Comparison of ENCODE assay signal across 2 cellular contexts in the genomic region with DNA sequence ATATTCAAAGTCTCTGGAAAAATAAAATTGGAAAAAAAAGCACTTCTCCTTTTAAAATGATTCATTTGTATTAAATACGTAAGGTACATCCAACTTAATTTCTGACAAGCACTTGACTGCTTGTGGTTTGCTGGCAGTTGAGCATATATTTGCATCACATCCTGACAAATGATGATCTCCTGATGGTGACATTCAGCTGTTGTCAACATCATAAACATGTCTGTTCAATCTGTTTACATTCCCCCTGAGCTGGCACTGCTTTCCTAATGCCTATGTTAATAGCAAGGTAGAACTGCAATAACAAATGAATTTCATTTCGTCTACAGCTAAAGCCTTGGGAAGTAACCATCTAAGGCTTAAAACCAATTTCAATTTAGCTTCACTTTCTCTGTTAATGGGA.
TF ChIP-seq lines count a peak whose summit lies in the region.

No MANE protein-coding gene starts in this region.

TF ChIP-seq in GM23338, 12 proteins besides CTCF, POLR2A, EP300 and RAD21 (continues in another document):
- TF ChIP-seq STAT1 (IDR thresholded peaks at IDR 0.05; ENCODE audit: unreplicated experiment), result no peak
- no peak for TF ChIP-seq NANOG (IDR thresholded peaks at IDR 0.05; ENCODE audit: borderline replicate concordance)
- no peak for TF ChIP-seq CREB1 (CRISPR knock-in tag; IDR thresholded peaks at IDR 0.05; ENCODE audit: low read depth)
- TF ChIP-seq, protein P1, sequence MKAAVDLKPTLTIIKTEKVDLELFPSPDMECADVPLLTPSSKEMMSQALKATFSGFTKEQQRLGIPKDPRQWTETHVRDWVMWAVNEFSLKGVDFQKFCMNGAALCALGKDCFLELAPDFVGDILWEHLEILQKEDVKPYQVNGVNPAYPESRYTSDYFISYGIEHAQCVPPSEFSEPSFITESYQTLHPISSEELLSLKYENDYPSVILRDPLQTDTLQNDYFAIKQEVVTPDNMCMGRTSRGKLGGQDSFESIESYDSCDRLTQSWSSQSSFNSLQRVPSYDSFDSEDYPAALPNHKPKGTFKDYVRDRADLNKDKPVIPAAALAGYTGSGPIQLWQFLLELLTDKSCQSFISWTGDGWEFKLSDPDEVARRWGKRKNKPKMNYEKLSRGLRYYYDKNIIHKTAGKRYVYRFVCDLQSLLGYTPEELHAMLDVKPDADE (IDR thresholded peaks at IDR 0.05), result no peak
- no peak for TF ChIP-seq JUNB (IDR thresholded peaks at IDR 0.05; ENCODE audit: unreplicated experiment)
- no peak for TF ChIP-seq ZNF462 (CRISPR knock-in tag; IDR thresholded peaks at IDR 0.05)
- no peak for TF ChIP-seq ZNF331 (CRISPR knock-in tag; IDR thresholded peaks at IDR 0.05; ENCODE audit: low read depth)
- TF ChIP-seq POLR2AphosphoS5 (IDR thresholded peaks at IDR 0.05; ENCODE audit: low read depth), result no peak
- no peak for TF ChIP-seq REST (IDR thresholded peaks at IDR 0.05; ENCODE audit: unreplicated experiment)
- no peak for TF ChIP-seq EZH2phosphoT487 (IDR thresholded peaks at IDR 0.05; ENCODE audit: unreplicated experiment)

TF ChIP-seq in H1, 55 proteins besides CTCF, POLR2A, EP300 and RAD21:
- TF ChIP-seq CEBPB (IDR thresholded peaks at IDR 0.05; ENCODE audit: low read depth, low read length), result no peak
- no peak for TF ChIP-seq KDM4A (IDR thresholded peaks at IDR 0.05; ENCODE audit: low read depth, low read length, severe bottlenecking)
- no peak for TF ChIP-seq EGR1 (IDR thresholded peaks at IDR 0.05; ENCODE audit: borderline replicate concordance, low read depth, low read length)
- TF ChIP-seq SP4 (IDR thresholded peaks at IDR 0.05; ENCODE audit: low read length), result no peak
- TF ChIP-seq YY1 (IDR thresholded peaks at IDR 0.05; ENCODE audit: low read depth, low read length), result no peak
- TF ChIP-seq TEAD4 (IDR thresholded peaks at IDR 0.05; ENCODE audit: low read depth, low read length), result no peak
- TF ChIP-seq BACH1 (IDR thresholded peaks at IDR 0.05; ENCODE audit: low read length), result no peak
- no peak for TF ChIP-seq JUN (IDR thresholded peaks at IDR 0.05; ENCODE audit: low read depth, low read length)
- no peak for TF ChIP-seq EZH2 (IDR thresholded peaks at IDR 0.05; ENCODE audit: low read depth, low read length, severe bottlenecking)
- TF ChIP-seq CREB1 (IDR thresholded peaks at IDR 0.05), result no peak
- TF ChIP-seq, protein P2, sequence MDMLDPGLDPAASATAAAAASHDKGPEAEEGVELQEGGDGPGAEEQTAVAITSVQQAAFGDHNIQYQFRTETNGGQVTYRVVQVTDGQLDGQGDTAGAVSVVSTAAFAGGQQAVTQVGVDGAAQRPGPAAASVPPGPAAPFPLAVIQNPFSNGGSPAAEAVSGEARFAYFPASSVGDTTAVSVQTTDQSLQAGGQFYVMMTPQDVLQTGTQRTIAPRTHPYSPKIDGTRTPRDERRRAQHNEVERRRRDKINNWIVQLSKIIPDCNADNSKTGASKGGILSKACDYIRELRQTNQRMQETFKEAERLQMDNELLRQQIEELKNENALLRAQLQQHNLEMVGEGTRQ (IDR thresholded peaks at IDR 0.05; ENCODE audit: low read length), result no peak
- TF ChIP-seq CTBP2 (IDR thresholded peaks at IDR 0.05; ENCODE audit: borderline replicate concordance, insufficient read depth, insufficient read length, low read length), result no peak
- no peak for TF ChIP-seq HDAC2 (IDR thresholded peaks at IDR 0.05; ENCODE audit: borderline replicate concordance in 1 of 2, low read depth in 2 of 2, low read length in 2 of 2)
